Comparison of ENCODE assay signal across 13 cellular contexts in genomic region chr7:22802426-22802825, GRCh38.
"Had no signal": no experiment of that assay in that cellular context is flagged by ENCODE, and none has a peak within 500 bp of the region (broad histone marks: within the 10 kb centered on the region; RNA-seq: fewer than 3 reads in every experiment).

No MANE protein-coding gene starts in this region.

- H3K4me3 ChIP-seq: cardiac muscle cell, colonic mucosa, heart left ventricle, ovary had no signal

- H3K9me3 ChIP-seq: colonic mucosa, heart left ventricle, ovary had no signal

- H3K27me3 ChIP-seq: cardiac muscle cell, colonic mucosa, heart left ventricle, ovary had no signal

- H3K36me3 ChIP-seq: cardiac muscle cell, colonic mucosa, heart left ventricle, ovary had no signal

- H3K4me1 ChIP-seq: colonic mucosa, heart left ventricle had no signal

- ATAC-seq: activated CD4-positive, alpha-beta T cell treated with anti-CD3 and anti-CD28 coated beads for 36 hours; activated T-cell treated with anti-CD3 and anti-CD28 coated beads, Interleukin-2, amount 50 U/mL, for 72 hours; heart left ventricle had no signal

- FAIRE-seq: endothelial cell of umbilical vein had no signal

- H3K27ac ChIP-seq: cardiac muscle cell, colonic mucosa, heart left ventricle, ovary had no signal

- DNase-seq: activated CD4-positive, alpha-beta memory T cell treated with anti-CD3 and anti-CD28 coated beads, Interleukin-2, amount 10 ng/mL, durations not matched to agents 7 days and 5 days; activated CD4-positive, alpha-beta T cell treated with anti-CD3 and anti-CD28 coated beads for 36 hours; activated T-cell treated with anti-CD3 and anti-CD28 coated beads, Interleukin-2, amount 50 U/mL, for 72 hours; aorta; colonic mucosa; foreskin melanocyte; heart left ventricle; kidney glomerular epithelial cell; ovary; stimulated activated CD4-positive, alpha-beta T cell treated with anti-CD3 and anti-CD28 coated beads, Interleukin-4, amount 100 ng/mL, for 24 hours; T-helper 9 cell had no signal
